9 cellular contexts compared by ENCODE assay signal in the genomic region with DNA sequence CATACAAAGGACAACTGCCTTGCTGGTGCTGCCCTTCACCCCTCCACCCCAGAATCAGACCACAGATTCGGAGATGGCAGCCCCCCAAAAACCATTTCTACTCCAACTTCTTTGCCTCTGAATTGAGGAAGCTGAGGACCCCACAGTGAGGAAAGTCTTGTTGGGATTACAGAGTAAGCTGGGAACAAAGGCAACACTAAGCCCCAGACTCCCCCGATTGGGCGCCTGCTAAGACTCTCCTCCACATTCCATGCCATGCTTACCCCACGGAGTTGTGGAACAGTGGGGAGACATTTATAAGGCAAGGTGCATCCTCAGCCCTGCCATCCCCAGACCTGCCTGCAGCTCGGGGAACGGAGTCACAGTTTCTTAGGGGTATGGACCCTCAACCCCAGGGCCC. TPM values are rescaled to one million over a fixed set of nuclear protein-coding genes. Genes with fewer than 3 reads are reported as not detected.
DNase-seq lines count a peak whose midpoint lies in the region; ATAC-seq and TF ChIP-seq lines count a peak whose summit lies in the region.
"Had no signal": no experiment of that assay in that cellular context is flagged by ENCODE, and none has a peak within 500 bp of the region (broad histone marks: within the 10 kb centered on the region; RNA-seq: fewer than 3 reads in every experiment).

No MANE protein-coding gene starts in this region.

- H3K4me1 ChIP-seq in left lung: peaks cover 41 to 87% of the 10 kb centered on the region in 2 donors

- H3K4me1 Mint-ChIP-seq in T-helper 1 cell treated with Interleukin-12 subunit alpha and Interleukin-12 subunit beta and Interleukin-4 antibody, amounts not matched to agents 30 μg/mL and 1 μg/mL, for 36 hours (ENCODE audit: low read depth): peaks cover 54% of the 10 kb centered on the region
- H3K4me1 Mint-ChIP-seq in activated CD8-positive, alpha-beta T cell treated with anti-CD3 and anti-CD28 coated beads for 36 hours (ENCODE audit: low read depth): peaks cover 69% of the 10 kb centered on the region
- peaks cover 28% of the 10 kb centered on the region for H3K4me1 Mint-ChIP-seq in glutamatergic neuron (ENCODE audit: low read depth, unreplicated experiment)
- H3K4me1 Mint-ChIP-seq in stimulated activated naive B cell treated with anti-CD40 and anti-IgM and Interleukin-4, amounts not matched to agents 10 μg/mL and 1 μg/mL and 100 μg/mL, for 72 hours: peaks cover 50 to 78% of the 10 kb centered on the region in 2 donors

- H3K4me3 ChIP-seq in left lung: peak overlapping the region in 1 of 2 donors; percentile 77

- H3K36me3 ChIP-seq in left lung: peaks cover 0 to 6% of the 10 kb centered on the region in 2 donors

- peak overlapping the region in 1 of 2 donors; percentile 80 for H3K27ac ChIP-seq in left lung

- H3K27ac Mint-ChIP-seq in T-helper 1 cell treated with Interleukin-12 subunit alpha and Interleukin-12 subunit beta and Interleukin-4 antibody, amounts not matched to agents 30 μg/mL and 1 μg/mL, for 36 hours: no peak overlapping the region
- peak overlapping the region; percentile 84 for H3K27ac Mint-ChIP-seq in activated CD8-positive, alpha-beta T cell treated with anti-CD3 and anti-CD28 coated beads for 36 hours
- no peak overlapping the region for H3K27ac Mint-ChIP-seq in glutamatergic neuron (ENCODE audit: unreplicated experiment)
- peak overlapping the region; percentile 86 for H3K27ac Mint-ChIP-seq in stimulated activated naive B cell treated with anti-CD40 and anti-IgM and Interleukin-4, amounts not matched to agents 10 μg/mL and 1 μg/mL and 100 μg/mL, for 72 hours

- H3K27me3 ChIP-seq in left lung: peaks cover 0 to 25% of the 10 kb centered on the region in 2 donors

- DNase-seq in T-helper 1 cell (no peak), glutamatergic neuron (no peak), dermis blood vessel endothelial cell (no peak), left lung (no peak), NCI-H187 treated with DMSO at 0.1 percent for 48 hours (lab: John Stamatoyannopoulos, UW) (no peak)
- no peak for DNase-seq in activated CD8-positive, alpha-beta T cell treated with anti-CD3 and anti-CD28 coated beads for 36 hours
- no peak for DNase-seq in stimulated activated naive B cell treated with anti-CD40 and anti-IgM and Interleukin-4, amounts not matched to agents 10 μg/mL and 1 μg/mL and 100 μg/mL, for 72 hours
- DNase-seq: stimulated activated CD4-positive, alpha-beta T cell treated with anti-CD3 and anti-CD28 coated beads, Interleukin-4, amount 100 ng/mL, for 24 hours had no signal

- POLR2A ChIA-PET in activated CD8-positive, alpha-beta T cell treated with anti-CD3 and anti-CD28 coated beads for 36 hours (lab: Charles Lee): interaction anchor here (0.6 to 3.3 kb wide), 6 partner anchors 11 to 30 kb away, joined by 3 to 19 read pairs (median 6); a partner anchor contains a TSS

- ATAC-seq in activated CD8-positive, alpha-beta T cell treated with anti-CD3 and anti-CD28 coated beads for 36 hours: no peak
- ATAC-seq in stimulated activated naive B cell treated with anti-CD40 and anti-IgM and Interleukin-4, amounts not matched to agents 10 μg/mL and 1 μg/mL and 100 μg/mL, for 72 hours (replicated peaks): no peak
- no peak for ATAC-seq in left lung

- H3K27me3 Mint-ChIP-seq in T-helper 1 cell treated with Interleukin-12 subunit alpha and Interleukin-12 subunit beta and Interleukin-4 antibody, amounts not matched to agents 30 μg/mL and 1 μg/mL, for 36 hours (ENCODE audit: low read depth): no peaks in the 10 kb centered on the region
- H3K27me3 Mint-ChIP-seq in activated CD8-positive, alpha-beta T cell treated with anti-CD3 and anti-CD28 coated beads for 36 hours: no peaks in the 10 kb centered on the region
- peaks cover 17% of the 10 kb centered on the region for H3K27me3 Mint-ChIP-seq in glutamatergic neuron (ENCODE audit: unreplicated experiment)
- no peaks in the 10 kb centered on the region for H3K27me3 Mint-ChIP-seq in stimulated activated naive B cell treated with anti-CD40 and anti-IgM and Interleukin-4, amounts not matched to agents 10 μg/mL and 1 μg/mL and 100 μg/mL, for 72 hours

- peak overlapping the region; percentile 88 for H3K4me3 Mint-ChIP-seq in T-helper 1 cell treated with Interleukin-12 subunit alpha and Interleukin-12 subunit beta and Interleukin-4 antibody, amounts not matched to agents 30 μg/mL and 1 μg/mL, for 36 hours
- H3K4me3 Mint-ChIP-seq in activated CD8-positive, alpha-beta T cell treated with anti-CD3 and anti-CD28 coated beads for 36 hours: peak overlapping the region; percentile 87
- peak overlapping the region; percentile 92 for H3K4me3 Mint-ChIP-seq in glutamatergic neuron (ENCODE audit: unreplicated experiment)
- peak overlapping the region; percentile 89 for H3K4me3 Mint-ChIP-seq in stimulated activated naive B cell treated with anti-CD40 and anti-IgM and Interleukin-4, amounts not matched to agents 10 μg/mL and 1 μg/mL and 100 μg/mL, for 72 hours

- H3K36me3 Mint-ChIP-seq in T-helper 1 cell treated with Interleukin-12 subunit alpha and Interleukin-12 subunit beta and Interleukin-4 antibody, amounts not matched to agents 30 μg/mL and 1 μg/mL, for 36 hours (ENCODE audit: low read depth): no peaks in the 10 kb centered on the region
- peaks cover 18% of the 10 kb centered on the region for H3K36me3 Mint-ChIP-seq in activated CD8-positive, alpha-beta T cell treated with anti-CD3 and anti-CD28 coated beads for 36 hours (ENCODE audit: low read depth)
- no peaks in the 10 kb centered on the region for H3K36me3 Mint-ChIP-seq in glutamatergic neuron (ENCODE audit: unreplicated experiment)
- peaks cover 13 to 15% of the 10 kb centered on the region in 2 donors for H3K36me3 Mint-ChIP-seq in stimulated activated naive B cell treated with anti-CD40 and anti-IgM and Interleukin-4, amounts not matched to agents 10 μg/mL and 1 μg/mL and 100 μg/mL, for 72 hours

- no peaks in the 10 kb centered on the region for H3K9me3 ChIP-seq in left lung

- H3K9me3 Mint-ChIP-seq in T-helper 1 cell treated with Interleukin-12 subunit alpha and Interleukin-12 subunit beta and Interleukin-4 antibody, amounts not matched to agents 30 μg/mL and 1 μg/mL, for 36 hours: no peaks in the 10 kb centered on the region
- H3K9me3 Mint-ChIP-seq in activated CD8-positive, alpha-beta T cell treated with anti-CD3 and anti-CD28 coated beads for 36 hours: no peaks in the 10 kb centered on the region
- H3K9me3 Mint-ChIP-seq in glutamatergic neuron (ENCODE audit: unreplicated experiment): peaks cover 5% of the 10 kb centered on the region
- no peaks in the 10 kb centered on the region for H3K9me3 Mint-ChIP-seq in stimulated activated naive B cell treated with anti-CD40 and anti-IgM and Interleukin-4, amounts not matched to agents 10 μg/mL and 1 μg/mL and 100 μg/mL, for 72 hours

- CTCF ChIA-PET in activated CD8-positive, alpha-beta T cell treated with anti-CD3 and anti-CD28 coated beads for 36 hours (lab: Charles Lee): interaction anchor here (1.0 to 14.9 kb wide), 4 partner anchors 14 to 29 kb away, joined by 3 to 172 read pairs (median 8); a partner anchor contains a TSS

- no peak for TF ChIP-seq CTCF in activated CD8-positive, alpha-beta T cell treated with anti-CD3 and anti-CD28 coated beads for 36 hours (IDR thresholded peaks at IDR 0.05)
- TF ChIP-seq CTCF in glutamatergic neuron (IDR thresholded peaks at IDR 0.05; ENCODE audit: partially characterized antibody, unreplicated experiment) (no peak), left lung (IDR thresholded peaks at IDR 0.05) (no peak)

- intact Hi-C loops in activated CD8-positive, alpha-beta T cell treated with anti-CD3 and anti-CD28 coated beads for 36 hours (cut with micrococcal nuclease): no loop called here
- intact Hi-C loops in left lung (cut with DNase I): no loop called here

RNA-seq across cellular contexts. Expression of a gene that starts 1.9 kb away (rescaled TPM):
- total RNA-seq in activated CD8-positive, alpha-beta T cell treated with anti-CD3 and anti-CD28 coated beads for 36 hours: 10 to 100 TPM; 54.8 to 59.3 TPM
- total RNA-seq in glutamatergic neuron (ENCODE audit: unreplicated experiment): 46.7 TPM
- 40.7 and 87.2 TPM in 2 replicates for total RNA-seq in dermis blood vessel endothelial cell
- total RNA-seq in left lung: 10 to 100 TPM; 40.3 to 48.3 TPM

RNA-seq across cellular contexts. Expression of a gene that starts 5.3 kb away (rescaled TPM):
- 10 to 100 TPM; 22.8 to 22.9 TPM for total RNA-seq in activated CD8-positive, alpha-beta T cell treated with anti-CD3 and anti-CD28 coated beads for 36 hours
- total RNA-seq in glutamatergic neuron (ENCODE audit: unreplicated experiment): 123 TPM
- 7.7 and 13.9 TPM in 2 replicates for total RNA-seq in dermis blood vessel endothelial cell
- 10 to 100 TPM in 1 of 2 donors, 1 to 10 TPM in 1; 8.8 to 10.2 TPM for total RNA-seq in left lung

RNA-seq across cellular contexts. Expression of a gene that starts 19.1 kb away (rescaled TPM):
- total RNA-seq in activated CD8-positive, alpha-beta T cell treated with anti-CD3 and anti-CD28 coated beads for 36 hours: 10 to 100 TPM; 46.7 to 50.2 TPM
- total RNA-seq in glutamatergic neuron (ENCODE audit: unreplicated experiment): 14.3 TPM
- 34.5 and 52.2 TPM in 2 replicates for total RNA-seq in dermis blood vessel endothelial cell
- 10 to 100 TPM; 53.3 to 58.5 TPM for total RNA-seq in left lung

RNA-seq across cellular contexts. Expression of a gene that starts 20.8 kb away (rescaled TPM):
- total RNA-seq in activated CD8-positive, alpha-beta T cell treated with anti-CD3 and anti-CD28 coated beads for 36 hours: 10 to 100 TPM in 1 of 2 experiments, 1 to 10 TPM in 1; 9.7 to 10.1 TPM
- 2.5 TPM for total RNA-seq in glutamatergic neuron (ENCODE audit: unreplicated experiment)
- 8.1 and 8.8 TPM in 2 replicates for total RNA-seq in dermis blood vessel endothelial cell
- 10 to 100 TPM; 10.9 to 11.3 TPM for total RNA-seq in left lung

RNA-seq across cellular contexts. Expression of a gene that starts 35.1 kb away (rescaled TPM):
- 10 to 100 TPM; 11.6 to 13.0 TPM for total RNA-seq in activated CD8-positive, alpha-beta T cell treated with anti-CD3 and anti-CD28 coated beads for 36 hours
- total RNA-seq in glutamatergic neuron (ENCODE audit: unreplicated experiment): 1.4 TPM
- 1.6 and 3.9 TPM in 2 replicates for total RNA-seq in dermis blood vessel endothelial cell
- 1 to 10 TPM; 3.8 to 3.9 TPM for total RNA-seq in left lung

Comparison
In these comparisons a context has a peak if more than half of its experiments do, and no peak if none do; other contexts are left out.
1. H3K27ac Mint-ChIP-seq: peak in activated CD8-positive, alpha-beta T cell treated with anti-CD3 and anti-CD28 coated beads for 36 hours (single experiment) and stimulated activated naive B cell treated with anti-CD40 and anti-IgM and Interleukin-4, amounts not matched to agents 10 μg/mL and 1 μg/mL and 100 μg/mL, for 72 hours (single experiment); none in T-helper 1 cell treated with Interleukin-12 subunit alpha and Interleukin-12 subunit beta and Interleukin-4 antibody, amounts not matched to agents 30 μg/mL and 1 μg/mL, for 36 hours (single experiment) and glutamatergic neuron (single experiment).
2. Peak in every context shown above with its lines, with median percentiles within 50 percentile points of each other: H3K4me3 Mint-ChIP-seq.